In the genomic region with DNA sequence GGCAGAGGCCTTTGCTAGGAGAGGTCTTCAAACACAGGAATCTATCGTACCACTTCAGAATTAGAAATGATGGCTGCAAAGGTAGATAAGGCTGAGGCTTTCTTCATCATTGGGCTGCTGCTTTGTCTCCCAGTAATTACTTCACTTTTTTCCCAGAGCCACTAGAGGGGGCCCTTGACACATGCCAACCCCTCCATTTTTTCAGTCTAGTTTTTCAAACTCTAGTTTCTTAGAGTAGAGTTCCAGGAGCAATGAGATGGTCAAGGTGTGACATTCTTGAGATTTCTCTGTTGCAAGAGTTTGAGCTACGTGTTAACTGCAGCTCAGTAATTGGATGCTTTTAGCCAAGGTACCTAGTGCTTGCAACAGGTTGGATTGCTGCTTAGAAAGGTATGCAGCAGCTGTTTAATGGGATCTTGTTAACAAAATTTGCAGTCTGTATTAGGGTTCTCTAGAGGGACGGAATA, we compare ENCODE assay signal across 8 cellular contexts.
DNase-seq lines count a peak whose midpoint lies in the region; ATAC-seq and TF ChIP-seq lines count a peak whose summit lies in the region.

No MANE protein-coding gene starts in this region.

- peak; percentile 81 for TF ChIP-seq CTCF in cardiac fibroblast (IDR thresholded peaks at IDR 0.05; ENCODE audit: low read depth, low read length)

- no peak overlapping the region for H3K4me3 ChIP-seq in cardiac fibroblast (replicated peaks in 1 of 2; ENCODE audit: low read depth in 2 of 2, low read length in 2 of 2)

- peak; percentile 31 for ATAC-seq in GM18870 (IDR thresholded peaks at IDR 0.05; ENCODE audit: unreplicated experiment)
- no peak for ATAC-seq in GM18858 (IDR thresholded peaks at IDR 0.05; ENCODE audit: unreplicated experiment)

- peaks cover 5% of the 10 kb centered on the region for H3K4me1 Mint-ChIP-seq in T-helper 2 cell treated with Interferon-gamma antibody and Interleukin-4, amounts not matched to agents 5 μg/mL and 100 μg/mL, for 36 hours (ENCODE audit: low read depth)

- H3K27ac Mint-ChIP-seq in T-helper 2 cell treated with Interferon-gamma antibody and Interleukin-4, amounts not matched to agents 5 μg/mL and 100 μg/mL, for 36 hours: no peak overlapping the region

- peaks cover 11% of the 10 kb centered on the region for H3K36me3 Mint-ChIP-seq in T-helper 2 cell treated with Interferon-gamma antibody and Interleukin-4, amounts not matched to agents 5 μg/mL and 100 μg/mL, for 36 hours (ENCODE audit: low read depth)

- no peaks in the 10 kb centered on the region for H3K27me3 Mint-ChIP-seq in T-helper 2 cell treated with Interferon-gamma antibody and Interleukin-4, amounts not matched to agents 5 μg/mL and 100 μg/mL, for 36 hours (ENCODE audit: low read depth)

- no peak overlapping the region for H3K4me3 Mint-ChIP-seq in T-helper 2 cell treated with Interferon-gamma antibody and Interleukin-4, amounts not matched to agents 5 μg/mL and 100 μg/mL, for 36 hours

- DNase-seq in AG20443 (ENCODE audit: low spot score) (peak; percentile 79), NCI-H1436 treated with DMSO at 0.1 percent for 48 hours (lab: John Stamatoyannopoulos, UW) (peak; percentile 50), cardiac fibroblast (ENCODE audit: low read depth in 2 of 2) (peak; percentile 62 to 65), islet precursor cell (peak; percentile 85)
- DNase-seq in T-helper 2 cell treated with Interferon-gamma antibody and Interleukin-4, amounts not matched to agents 5 μg/mL and 100 μg/mL, for 36 hours (ENCODE audit: low spot score): peak; percentile 34
- peak; percentile 51 to 52 for DNase-seq in stimulated activated CD4-positive, alpha-beta T cell treated with anti-CD3 and anti-CD28 coated beads, Interleukin-2, amount 100 ng/mL, for 48 hours

- H3K9me3 Mint-ChIP-seq in T-helper 2 cell treated with Interferon-gamma antibody and Interleukin-4, amounts not matched to agents 5 μg/mL and 100 μg/mL, for 36 hours: no peaks in the 10 kb centered on the region

Comparison
In these comparisons a context has a peak if more than half of its experiments do, and no peak if none do; other contexts are left out.
1. DNase-seq: peak in every context shown above with its lines; median percentile 85 in islet precursor cell; 79 in AG20443; 64 in cardiac fibroblast; 52 in stimulated activated CD4-positive, alpha-beta T cell treated with anti-CD3 and anti-CD28 coated beads, Interleukin-2, amount 100 ng/mL, for 48 hours; 50 in NCI-H1436 treated with DMSO at 0.1 percent for 48 hours; 34 in T-helper 2 cell treated with Interferon-gamma antibody and Interleukin-4, amounts not matched to agents 5 μg/mL and 100 μg/mL, for 36 hours.